ENCODE assay signal across 25 cellular contexts in the genomic region with DNA sequence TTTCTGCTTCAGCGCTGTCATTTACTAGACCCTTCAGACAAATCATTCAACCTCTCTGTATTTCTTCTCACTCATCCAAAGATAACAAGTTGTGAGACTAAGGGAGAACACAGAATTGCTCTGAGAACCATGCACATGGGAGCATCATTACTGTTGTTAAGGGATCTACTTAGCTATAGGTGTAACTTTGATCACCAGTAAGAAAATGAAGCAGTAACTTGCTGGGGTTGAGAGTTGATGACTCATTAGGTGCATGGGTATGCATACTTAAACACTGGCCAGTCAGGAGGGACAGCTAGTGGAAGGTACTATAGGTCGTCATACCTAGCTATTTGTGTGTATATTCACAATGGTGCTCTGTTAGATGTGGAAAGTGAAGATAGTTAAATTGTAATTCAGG.
DNase-seq lines count a peak whose midpoint lies in the region; FAIRE-seq and TF ChIP-seq lines count a peak whose summit lies in the region.
"Had no signal": no experiment of that assay in that cellular context is flagged by ENCODE, and none has a peak within 500 bp of the region (broad histone marks: within the 10 kb centered on the region; RNA-seq: fewer than 3 reads in every experiment).

No MANE protein-coding gene starts in this region.

- no peak for TF ChIP-seq CTCF in epithelial cell of esophagus (IDR thresholded peaks at IDR 0.05; ENCODE audit: insufficient read depth, low read depth, low read length, missing control alignments)

- FAIRE-seq in GM12892 (lab: Jason Lieb, UNC): no peak
- FAIRE-seq: A549, GM18507, H54, HTR-8/SVneo, K562 had no signal

- DNase-seq in DMS79 (lab: John Stamatoyannopoulos, UW) (peak; percentile 35), M059J (ENCODE audit: low read depth) (peak; percentile 4), epithelial cell of esophagus (ENCODE audit: low read depth) (peak; percentile 36), kidney tubule cell (ENCODE audit: low spot score) (peak; percentile 64), NCI-H1092 (lab: John Stamatoyannopoulos, UW) (no peak), T-helper 1 cell (no peak), GM12892 (ENCODE audit: insufficient read length) (no peak)
- DNase-seq: C1 segment of cervical spinal cord; CD4-positive, alpha-beta memory T cell; COR-L47; Kasumi-1; MV-4-11; NCI-H1105 treated with DMSO at 0.1 percent for 48 hours; NCI-H146; NCI-H1930; NCI-H446; NCI-H524 treated with DMSO at 0.1 percent for 48 hours; NCI-H82; NK-92 treated with Interleukin-12 subunit alpha and Interleukin-12 subunit beta, amount 100 ng/mL, for 24 hours; SHP77 treated with DMSO at 0.1 percent for 48 hours had no signal

- H3K4me3 ChIP-seq in epithelial cell of esophagus (ENCODE audit: low read length): no peak overlapping the region
- H3K4me3 ChIP-seq: A549, K562 had no signal

- no peak for TF ChIP-seq POLR2A in GM12892 (IDR thresholded peaks at IDR 0.05; ENCODE audit: low read depth, low read length)

Comparison
In these comparisons a context has a peak if more than half of its experiments do, and no peak if none do; other contexts are left out.
1. DNase-seq: peak in DMS79 (single experiment), M059J (single experiment), epithelial cell of esophagus (single experiment) and kidney tubule cell (single experiment); none in NCI-H1092 (single experiment), T-helper 1 cell (0 of 5) and GM12892 (single experiment).